ENCODE assay signal across 9 cellular contexts in genomic region chr6:74409447-74409846, GRCh38.
DNase-seq lines count a peak whose midpoint lies in the region; ATAC-seq and TF ChIP-seq lines count a peak whose summit lies in the region.
"Had no signal": no experiment of that assay in that cellular context is flagged by ENCODE, and none has a peak within 500 bp of the region (broad histone marks: within the 10 kb centered on the region; RNA-seq: fewer than 3 reads in every experiment).

No MANE protein-coding gene starts in this region.

- ATAC-seq in GM18858 (IDR thresholded peaks at IDR 0.05; ENCODE audit: unreplicated experiment) (peak; percentile 86), HG03175 (IDR thresholded peaks at IDR 0.05; ENCODE audit: unreplicated experiment) (peak; percentile 84), lower lobe of right lung (peak in 1 of 2 donors; percentile 72)

- intact Hi-C loops in lower lobe of right lung (cut with DNase I), result no loop called here

- no peaks in the 10 kb centered on the region for H3K27me3 ChIP-seq in lower lobe of right lung (ENCODE audit: low read depth)
- H3K27me3 ChIP-seq in CD8-positive, alpha-beta memory T cell (ENCODE audit: insufficient read depth, low read length, poor library complexity, severe bottlenecking), result no peaks in the 10 kb centered on the region

- no peaks in the 10 kb centered on the region for H3K36me3 Mint-ChIP-seq in endothelial cell (ENCODE audit: low read depth, unreplicated experiment)
- no peaks in the 10 kb centered on the region for H3K36me3 Mint-ChIP-seq in CD8-positive, alpha-beta memory T cell
- H3K36me3 Mint-ChIP-seq: activated naive CD8-positive, alpha-beta T cell treated with anti-CD3 and anti-CD28 coated beads, Interleukin-2, amount 10 ng/mL, durations not matched to agents 7 days and 5 days had no signal

- DNase-seq in amniotic epithelial cell (ENCODE audit: low read depth) (peak; percentile 84), lower lobe of right lung (no peak), endothelial cell (ENCODE audit: low spot score) (no peak)
- DNase-seq in stimulated activated CD4-positive, alpha-beta T cell treated with anti-CD3 and anti-CD28 coated beads, Interleukin-1b, Interleukin-23, amount 100 ng/mL, for 48 hours, result no peak
- no peak for DNase-seq in CD8-positive, alpha-beta memory T cell
- DNase-seq: activated naive CD8-positive, alpha-beta T cell treated with anti-CD3 and anti-CD28 coated beads, Interleukin-2, amount 10 ng/mL, durations not matched to agents 7 days and 5 days had no signal

- H3K27ac Mint-ChIP-seq in endothelial cell (ENCODE audit: unreplicated experiment), result no peak overlapping the region
- H3K27ac Mint-ChIP-seq in CD8-positive, alpha-beta memory T cell, result no peak overlapping the region
- H3K27ac Mint-ChIP-seq: activated naive CD8-positive, alpha-beta T cell treated with anti-CD3 and anti-CD28 coated beads, Interleukin-2, amount 10 ng/mL, durations not matched to agents 7 days and 5 days had no signal

- H3K36me3 ChIP-seq in lower lobe of right lung, result no peaks in the 10 kb centered on the region
- H3K36me3 ChIP-seq in CD8-positive, alpha-beta memory T cell (ENCODE audit: insufficient read depth, low read length), result no peaks in the 10 kb centered on the region

- H3K4me3 ChIP-seq in lower lobe of right lung, result no peak overlapping the region
- H3K4me3 ChIP-seq in CD8-positive, alpha-beta memory T cell (ENCODE audit: low read length), result no peak overlapping the region

- no peaks in the 10 kb centered on the region for H3K4me1 Mint-ChIP-seq in endothelial cell (ENCODE audit: unreplicated experiment)
- H3K4me1 Mint-ChIP-seq in CD8-positive, alpha-beta memory T cell, result no peaks in the 10 kb centered on the region
- H3K4me1 Mint-ChIP-seq: activated naive CD8-positive, alpha-beta T cell treated with anti-CD3 and anti-CD28 coated beads, Interleukin-2, amount 10 ng/mL, durations not matched to agents 7 days and 5 days had no signal

- H3K27ac ChIP-seq in 22Rv1, result no peak overlapping the region
- no peak overlapping the region for H3K27ac ChIP-seq in lower lobe of right lung
- H3K27ac ChIP-seq in CD8-positive, alpha-beta memory T cell (ENCODE audit: low read depth, low read length), result no peak overlapping the region

- no peaks in the 10 kb centered on the region for H3K9me3 ChIP-seq in lower lobe of right lung
- no peaks in the 10 kb centered on the region for H3K9me3 ChIP-seq in CD8-positive, alpha-beta memory T cell (ENCODE audit: low read length)

- no peaks in the 10 kb centered on the region for H3K27me3 Mint-ChIP-seq in endothelial cell (ENCODE audit: unreplicated experiment)
- no peaks in the 10 kb centered on the region for H3K27me3 Mint-ChIP-seq in CD8-positive, alpha-beta memory T cell
- H3K27me3 Mint-ChIP-seq: activated naive CD8-positive, alpha-beta T cell treated with anti-CD3 and anti-CD28 coated beads, Interleukin-2, amount 10 ng/mL, durations not matched to agents 7 days and 5 days had no signal

- H3K4me3 Mint-ChIP-seq in endothelial cell (ENCODE audit: unreplicated experiment), result no peak overlapping the region
- H3K4me3 Mint-ChIP-seq in CD8-positive, alpha-beta memory T cell, result no peak overlapping the region
- H3K4me3 Mint-ChIP-seq: activated naive CD8-positive, alpha-beta T cell treated with anti-CD3 and anti-CD28 coated beads, Interleukin-2, amount 10 ng/mL, durations not matched to agents 7 days and 5 days had no signal

- POLR2A ChIA-PET in CD8-positive, alpha-beta memory T cell (lab: Charles Lee), result no interaction called here

- H3K9me3 Mint-ChIP-seq in endothelial cell (ENCODE audit: unreplicated experiment), result no peaks in the 10 kb centered on the region
- peaks cover 0 to 10% (median 4%) of the 10 kb centered on the region in 5 donors for H3K9me3 Mint-ChIP-seq in CD8-positive, alpha-beta memory T cell
- H3K9me3 Mint-ChIP-seq: activated naive CD8-positive, alpha-beta T cell treated with anti-CD3 and anti-CD28 coated beads, Interleukin-2, amount 10 ng/mL, durations not matched to agents 7 days and 5 days had no signal

- peak; percentile 67 for TF ChIP-seq CTCF in 22Rv1 (IDR thresholded peaks at IDR 0.05)
- peak; percentile 33 for TF ChIP-seq CTCF in lower lobe of right lung (IDR thresholded peaks at IDR 0.05)
- TF ChIP-seq CTCF in endothelial cell (IDR thresholded peaks at IDR 0.05; ENCODE audit: unreplicated experiment), result no peak

- no peaks in the 10 kb centered on the region for H3K4me1 ChIP-seq in lower lobe of right lung
- H3K4me1 ChIP-seq in CD8-positive, alpha-beta memory T cell (ENCODE audit: insufficient read depth, low read length), result no peaks in the 10 kb centered on the region

- CTCF ChIA-PET in CD8-positive, alpha-beta memory T cell (lab: Charles Lee), result no interaction called here
